ENCODE assay signal across 11 cellular contexts in genomic region chr18:61448316-61448715, GRCh38.
DNase-seq lines count a peak whose midpoint lies in the region; ATAC-seq and TF ChIP-seq lines count a peak whose summit lies in the region.
"Had no signal": no experiment of that assay in that cellular context is flagged by ENCODE, and none has a peak within 500 bp of the region (broad histone marks: within the 10 kb centered on the region; RNA-seq: fewer than 3 reads in every experiment).

No MANE protein-coding gene starts in this region.

- CTCF ChIA-PET in CD8-positive, alpha-beta T cell (lab: Charles Lee): no interaction called here

- no peaks in the 10 kb centered on the region for H3K27me3 Mint-ChIP-seq in GM23338 (ENCODE audit: insufficient read depth, low read depth, poor library complexity)
- no peaks in the 10 kb centered on the region for H3K27me3 Mint-ChIP-seq in CD8-positive, alpha-beta T cell (ENCODE audit: low read depth)

- H3K36me3 ChIP-seq in GM23338 (ENCODE audit: insufficient read depth): no peaks in the 10 kb centered on the region
- H3K36me3 ChIP-seq in upper lobe of right lung: no peaks in the 10 kb centered on the region
- no peaks in the 10 kb centered on the region for H3K36me3 ChIP-seq in smooth muscle cell (ENCODE audit: low read depth)
- H3K36me3 ChIP-seq in CD8-positive, alpha-beta T cell (ENCODE audit: insufficient read depth, low read length): no peaks in the 10 kb centered on the region

- no peaks in the 10 kb centered on the region for H3K27me3 ChIP-seq in GM23338 (ENCODE audit: insufficient read depth)
- H3K27me3 ChIP-seq in upper lobe of right lung: no peaks in the 10 kb centered on the region
- H3K27me3 ChIP-seq in smooth muscle cell (ENCODE audit: low read depth): no peaks in the 10 kb centered on the region
- no peaks in the 10 kb centered on the region for H3K27me3 ChIP-seq in CD8-positive, alpha-beta T cell (ENCODE audit: insufficient read depth, low read length)

- no peak overlapping the region for H3K9ac ChIP-seq in smooth muscle cell (ENCODE audit: low read depth)

- TF ChIP-seq CTCF in GM23338 (conservative IDR thresholded peaks at IDR 0.05; ENCODE audit: low read depth in 2 of 2) (no peak), upper lobe of right lung (IDR thresholded peaks at IDR 0.05) (no peak), smooth muscle cell (IDR thresholded peaks at IDR 0.05; ENCODE audit: borderline replicate concordance, insufficient read depth, poor library complexity, severe bottlenecking) (no peak)
- no peak for TF ChIP-seq CTCF in CD8-positive, alpha-beta T cell (IDR thresholded peaks at IDR 0.05)

- H3K27ac Mint-ChIP-seq in GM23338: no peak overlapping the region
- no peak overlapping the region for H3K27ac Mint-ChIP-seq in CD8-positive, alpha-beta T cell
- H3K27ac Mint-ChIP-seq: activated T-cell treated with anti-CD3 and anti-CD28 coated beads, Interleukin-2, amount 50 U/mL, for 72 hours had no signal

- POLR2A ChIA-PET in CD8-positive, alpha-beta T cell (lab: Charles Lee): no interaction called here

- no peaks in the 10 kb centered on the region for H3K4me1 ChIP-seq in GM23338 (ENCODE audit: insufficient read depth)
- no peaks in the 10 kb centered on the region for H3K4me1 ChIP-seq in upper lobe of right lung
- no peaks in the 10 kb centered on the region for H3K4me1 ChIP-seq in smooth muscle cell (ENCODE audit: low read depth)
- H3K4me1 ChIP-seq in CD8-positive, alpha-beta T cell (ENCODE audit: insufficient read depth, low read length): no peaks in the 10 kb centered on the region

- H3F3A ChIP-seq in GM23338 (replicated peaks; ENCODE audit: low read depth): no peaks in the 10 kb centered on the region
- H3F3A ChIP-seq in smooth muscle cell (ENCODE audit: low read depth): no peaks in the 10 kb centered on the region

- H3K9me3 ChIP-seq in upper lobe of right lung (no peaks in the 10 kb centered on the region), smooth muscle cell (replicated peaks; ENCODE audit: low read depth) (no peaks in the 10 kb centered on the region)
- no peaks in the 10 kb centered on the region for H3K9me3 ChIP-seq in CD8-positive, alpha-beta T cell (ENCODE audit: low read length)

- H3K4me3 ChIP-seq in GM23338: no peak overlapping the region
- H3K4me3 ChIP-seq in upper lobe of right lung: no peak overlapping the region
- no peak overlapping the region for H3K4me3 ChIP-seq in smooth muscle cell
- H3K4me3 ChIP-seq in CD8-positive, alpha-beta T cell (ENCODE audit: low read depth, low read length): no peak overlapping the region

- ATAC-seq in HG02763 (IDR thresholded peaks at IDR 0.05; ENCODE audit: unreplicated experiment) (peak; percentile 90), HG03521 (IDR thresholded peaks at IDR 0.05; ENCODE audit: unreplicated experiment) (peak; percentile 58), GM23338 (no peak), upper lobe of right lung (no peak)
- ATAC-seq in CD8-positive, alpha-beta T cell: no peak
- ATAC-seq: activated T-cell treated with anti-CD3 and anti-CD28 coated beads, Interleukin-2, amount 50 U/mL, for 72 hours; Right ventricle myocardium inferior had no signal

- H3K9me2 ChIP-seq in GM23338 (ENCODE audit: insufficient read depth): 0 out of 2 replicates have a peak, but pooled peaks cover 5% of the 10 kb centered on the region

- H2AFZ ChIP-seq in GM23338: no peak overlapping the region
- no peak overlapping the region for H2AFZ ChIP-seq in smooth muscle cell (ENCODE audit: low read depth)

- no peaks in the 10 kb centered on the region for H4K20me1 ChIP-seq in GM23338 (replicated peaks; ENCODE audit: insufficient read depth)
- H4K20me1 ChIP-seq in smooth muscle cell (ENCODE audit: low read depth): no peaks in the 10 kb centered on the region

- no peaks in the 10 kb centered on the region for H3K79me2 ChIP-seq in GM23338 (replicated peaks; ENCODE audit: insufficient read depth)
- H3K79me2 ChIP-seq in smooth muscle cell (ENCODE audit: low read depth): no peaks in the 10 kb centered on the region

- 80% methylated on average over 2 of the region's 2 CpGs for WGBS in smooth muscle cell (ENCODE audit: low lambda C conversion rate)

- intact Hi-C loops in upper lobe of right lung (cut with DNase I): no loop called here
- intact Hi-C loops in CD8-positive, alpha-beta T cell (cut with DNase I, micrococcal nuclease): no loop called here

- H3K27ac ChIP-seq in GM23338 (ENCODE audit: low read depth) (no peak overlapping the region), upper lobe of right lung (no peak overlapping the region), smooth muscle cell (ENCODE audit: low read depth) (no peak overlapping the region)
- H3K27ac ChIP-seq in CD8-positive, alpha-beta T cell (ENCODE audit: low read depth, low read length): no peak overlapping the region

- no peaks in the 10 kb centered on the region for H3K9me3 Mint-ChIP-seq in GM23338
- H3K9me3 Mint-ChIP-seq in CD8-positive, alpha-beta T cell: no peaks in the 10 kb centered on the region

- DNase-seq in SKM-1 treated with dmso at 0.1 percent for 144 hours (lab: John Stamatoyannopoulos, UW; ENCODE audit: unreplicated experiment) (peak; percentile 29), SKM-1 (lab: John Stamatoyannopoulos, UW; ENCODE audit: unreplicated experiment) (no peak), GM23338 (ENCODE audit: low spot score) (no peak), upper lobe of right lung (no peak), smooth muscle cell (lab: John Stamatoyannopoulos, UW; ENCODE audit: unreplicated experiment) (no peak)
- no peak for DNase-seq in CD8-positive, alpha-beta T cell
- DNase-seq: activated T-cell treated with anti-CD3 and anti-CD28 coated beads, Interleukin-2, amount 50 U/mL, for 72 hours; NCI-H1930 had no signal

- no peaks in the 10 kb centered on the region for H3K36me3 Mint-ChIP-seq in GM23338 (ENCODE audit: low read depth)
- H3K36me3 Mint-ChIP-seq in CD8-positive, alpha-beta T cell: no peaks in the 10 kb centered on the region

- no peak overlapping the region for H3K4me3 Mint-ChIP-seq in GM23338
- H3K4me3 Mint-ChIP-seq in CD8-positive, alpha-beta T cell: no peak overlapping the region
- H3K4me3 Mint-ChIP-seq: activated T-cell treated with anti-CD3 and anti-CD28 coated beads, Interleukin-2, amount 50 U/mL, for 72 hours had no signal

- H3K4me1 Mint-ChIP-seq in GM23338: no peaks in the 10 kb centered on the region; the same call in 2 of the 3 replicates
- no peaks in the 10 kb centered on the region for H3K4me1 Mint-ChIP-seq in CD8-positive, alpha-beta T cell (ENCODE audit: low read depth)

- H3K4me2 ChIP-seq in GM23338 (no peak overlapping the region), smooth muscle cell (no peak overlapping the region)

TF ChIP-seq in GM23338, 12 proteins besides CTCF, POLR2A, EP300 and RAD21 (continues in another document):
- TF ChIP-seq JUNB (IDR thresholded peaks at IDR 0.05; ENCODE audit: unreplicated experiment) (no peak), NANOG (IDR thresholded peaks at IDR 0.05; ENCODE audit: borderline replicate concordance) (no peak)
- TF ChIP-seq, protein P1, sequence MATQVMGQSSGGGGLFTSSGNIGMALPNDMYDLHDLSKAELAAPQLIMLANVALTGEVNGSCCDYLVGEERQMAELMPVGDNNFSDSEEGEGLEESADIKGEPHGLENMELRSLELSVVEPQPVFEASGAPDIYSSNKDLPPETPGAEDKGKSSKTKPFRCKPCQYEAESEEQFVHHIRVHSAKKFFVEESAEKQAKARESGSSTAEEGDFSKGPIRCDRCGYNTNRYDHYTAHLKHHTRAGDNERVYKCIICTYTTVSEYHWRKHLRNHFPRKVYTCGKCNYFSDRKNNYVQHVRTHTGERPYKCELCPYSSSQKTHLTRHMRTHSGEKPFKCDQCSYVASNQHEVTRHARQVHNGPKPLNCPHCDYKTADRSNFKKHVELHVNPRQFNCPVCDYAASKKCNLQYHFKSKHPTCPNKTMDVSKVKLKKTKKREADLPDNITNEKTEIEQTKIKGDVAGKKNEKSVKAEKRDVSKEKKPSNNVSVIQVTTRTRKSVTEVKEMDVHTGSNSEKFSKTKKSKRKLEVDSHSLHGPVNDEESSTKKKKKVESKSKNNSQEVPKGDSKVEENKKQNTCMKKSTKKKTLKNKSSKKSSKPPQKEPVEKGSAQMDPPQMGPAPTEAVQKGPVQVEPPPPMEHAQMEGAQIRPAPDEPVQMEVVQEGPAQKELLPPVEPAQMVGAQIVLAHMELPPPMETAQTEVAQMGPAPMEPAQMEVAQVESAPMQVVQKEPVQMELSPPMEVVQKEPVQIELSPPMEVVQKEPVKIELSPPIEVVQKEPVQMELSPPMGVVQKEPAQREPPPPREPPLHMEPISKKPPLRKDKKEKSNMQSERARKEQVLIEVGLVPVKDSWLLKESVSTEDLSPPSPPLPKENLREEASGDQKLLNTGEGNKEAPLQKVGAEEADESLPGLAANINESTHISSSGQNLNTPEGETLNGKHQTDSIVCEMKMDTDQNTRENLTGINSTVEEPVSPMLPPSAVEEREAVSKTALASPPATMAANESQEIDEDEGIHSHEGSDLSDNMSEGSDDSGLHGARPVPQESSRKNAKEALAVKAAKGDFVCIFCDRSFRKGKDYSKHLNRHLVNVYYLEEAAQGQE (IDR thresholded peaks at IDR 0.05; ENCODE audit: unreplicated experiment): no peak

Comparison
In these comparisons a context has a peak if more than half of its experiments do, and no peak if none do; other contexts are left out.
1. ATAC-seq: peak in HG02763 (single experiment) and HG03521 (single experiment); none in GM23338 (single experiment), upper lobe of right lung (single experiment) and CD8-positive, alpha-beta T cell (single experiment).